In genomic region chr7:75518842-75519241, GRCh38 we compare ENCODE assay signal across 10 cellular contexts. TPM values are rescaled to one million over a fixed set of nuclear protein-coding genes. Genes with fewer than 3 reads are reported as not detected.
"Had no signal": no experiment of that assay in that cellular context is flagged by ENCODE, and none has a peak within 500 bp of the region (broad histone marks: within the 10 kb centered on the region; RNA-seq: fewer than 3 reads in every experiment).

No MANE protein-coding gene starts in this region.

RNA-seq across cellular contexts. Expression of gene SPDYE5, which starts 26.7 kb away (rescaled TPM):
- total RNA-seq: occipital lobe, pulmonary artery endothelial cell, right atrium auricular region, sciatic nerve, smooth muscle cell, suprapubic skin, transverse colon, upper lobe of right lung, urinary bladder, uterus had no signal
